In the genomic region with DNA sequence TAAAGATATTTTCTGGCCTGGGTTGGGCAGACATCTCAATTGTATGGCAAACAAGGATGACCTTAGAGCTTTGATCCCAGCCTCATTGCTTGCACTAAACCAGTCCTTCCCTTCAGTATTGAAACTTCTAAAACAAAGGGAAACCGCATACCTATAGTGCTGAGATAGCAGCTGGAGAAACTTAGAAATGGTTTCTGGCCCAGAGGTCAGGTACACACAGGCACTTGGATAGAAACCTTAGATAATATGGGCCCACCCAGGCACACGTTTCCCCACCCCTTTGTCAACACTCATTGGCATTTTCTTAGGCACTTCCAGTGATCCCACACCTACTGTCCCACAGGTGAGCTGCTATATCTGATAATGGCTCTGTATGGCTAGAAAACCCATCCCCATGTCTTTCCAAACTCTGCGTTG, we compare ENCODE assay signal across 1 cellular context.
A peak's percentile ranks its signal among the peaks of the same experiment; 100 is the strongest.
TF ChIP-seq lines count a peak whose summit lies in the region.

No MANE protein-coding gene starts in this region.

TF ChIP-seq in HepG2, 621 proteins besides CTCF, POLR2A, EP300 and RAD21 (continued from another document and continues in another):
- TF ChIP-seq, protein P1, sequence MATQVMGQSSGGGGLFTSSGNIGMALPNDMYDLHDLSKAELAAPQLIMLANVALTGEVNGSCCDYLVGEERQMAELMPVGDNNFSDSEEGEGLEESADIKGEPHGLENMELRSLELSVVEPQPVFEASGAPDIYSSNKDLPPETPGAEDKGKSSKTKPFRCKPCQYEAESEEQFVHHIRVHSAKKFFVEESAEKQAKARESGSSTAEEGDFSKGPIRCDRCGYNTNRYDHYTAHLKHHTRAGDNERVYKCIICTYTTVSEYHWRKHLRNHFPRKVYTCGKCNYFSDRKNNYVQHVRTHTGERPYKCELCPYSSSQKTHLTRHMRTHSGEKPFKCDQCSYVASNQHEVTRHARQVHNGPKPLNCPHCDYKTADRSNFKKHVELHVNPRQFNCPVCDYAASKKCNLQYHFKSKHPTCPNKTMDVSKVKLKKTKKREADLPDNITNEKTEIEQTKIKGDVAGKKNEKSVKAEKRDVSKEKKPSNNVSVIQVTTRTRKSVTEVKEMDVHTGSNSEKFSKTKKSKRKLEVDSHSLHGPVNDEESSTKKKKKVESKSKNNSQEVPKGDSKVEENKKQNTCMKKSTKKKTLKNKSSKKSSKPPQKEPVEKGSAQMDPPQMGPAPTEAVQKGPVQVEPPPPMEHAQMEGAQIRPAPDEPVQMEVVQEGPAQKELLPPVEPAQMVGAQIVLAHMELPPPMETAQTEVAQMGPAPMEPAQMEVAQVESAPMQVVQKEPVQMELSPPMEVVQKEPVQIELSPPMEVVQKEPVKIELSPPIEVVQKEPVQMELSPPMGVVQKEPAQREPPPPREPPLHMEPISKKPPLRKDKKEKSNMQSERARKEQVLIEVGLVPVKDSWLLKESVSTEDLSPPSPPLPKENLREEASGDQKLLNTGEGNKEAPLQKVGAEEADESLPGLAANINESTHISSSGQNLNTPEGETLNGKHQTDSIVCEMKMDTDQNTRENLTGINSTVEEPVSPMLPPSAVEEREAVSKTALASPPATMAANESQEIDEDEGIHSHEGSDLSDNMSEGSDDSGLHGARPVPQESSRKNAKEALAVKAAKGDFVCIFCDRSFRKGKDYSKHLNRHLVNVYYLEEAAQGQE (IDR thresholded peaks at IDR 0.05; ENCODE audit: borderline replicate concordance in 1 of 2, low read depth in 1 of 2, low read length in 2 of 2) = peak in 1 of 2 experiments; percentile 58; a peak in 2 of 4 replicates
- no peak for TF ChIP-seq CREBL2 (CRISPR knock-in tag; IDR thresholded peaks at IDR 0.05; ENCODE audit: borderline replicate concordance)
- TF ChIP-seq, protein P2, sequence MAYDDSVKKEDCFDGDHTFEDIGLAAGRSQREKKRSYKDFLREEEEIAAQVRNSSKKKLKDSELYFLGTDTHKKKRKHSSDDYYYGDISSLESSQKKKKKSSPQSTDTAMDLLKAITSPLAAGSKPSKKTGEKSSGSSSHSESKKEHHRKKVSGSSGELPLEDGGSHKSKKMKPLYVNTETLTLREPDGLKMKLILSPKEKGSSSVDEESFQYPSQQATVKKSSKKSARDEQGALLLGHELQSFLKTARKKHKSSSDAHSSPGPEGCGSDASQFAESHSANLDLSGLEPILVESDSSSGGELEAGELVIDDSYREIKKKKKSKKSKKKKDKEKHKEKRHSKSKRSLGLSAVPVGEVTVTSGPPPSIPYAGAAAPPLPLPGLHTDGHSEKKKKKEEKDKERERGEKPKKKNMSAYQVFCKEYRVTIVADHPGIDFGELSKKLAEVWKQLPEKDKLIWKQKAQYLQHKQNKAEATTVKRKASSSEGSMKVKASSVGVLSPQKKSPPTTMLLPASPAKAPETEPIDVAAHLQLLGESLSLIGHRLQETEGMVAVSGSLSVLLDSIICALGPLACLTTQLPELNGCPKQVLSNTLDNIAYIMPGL (CRISPR knock-in tag; IDR thresholded peaks at IDR 0.05; ENCODE audit: borderline replicate concordance in 1 of 2, low read depth in 1 of 2) = 0 out of 4 replicates have a peak, but pooled peaks of 1 of the 2 experiments have one; percentile 39
- no peak for TF ChIP-seq MLLT10 (CRISPR knock-in tag; IDR thresholded peaks at IDR 0.05)
- 0 out of 2 replicates have a peak, but pooled peaks have one; percentile 80 for TF ChIP-seq ZNF556 (CRISPR knock-in tag; IDR thresholded peaks at IDR 0.05; ENCODE audit: borderline replicate concordance)
- peak; percentile 84 for TF ChIP-seq SIX4 (CRISPR knock-in tag; IDR thresholded peaks at IDR 0.05)
- TF ChIP-seq, protein P3, sequence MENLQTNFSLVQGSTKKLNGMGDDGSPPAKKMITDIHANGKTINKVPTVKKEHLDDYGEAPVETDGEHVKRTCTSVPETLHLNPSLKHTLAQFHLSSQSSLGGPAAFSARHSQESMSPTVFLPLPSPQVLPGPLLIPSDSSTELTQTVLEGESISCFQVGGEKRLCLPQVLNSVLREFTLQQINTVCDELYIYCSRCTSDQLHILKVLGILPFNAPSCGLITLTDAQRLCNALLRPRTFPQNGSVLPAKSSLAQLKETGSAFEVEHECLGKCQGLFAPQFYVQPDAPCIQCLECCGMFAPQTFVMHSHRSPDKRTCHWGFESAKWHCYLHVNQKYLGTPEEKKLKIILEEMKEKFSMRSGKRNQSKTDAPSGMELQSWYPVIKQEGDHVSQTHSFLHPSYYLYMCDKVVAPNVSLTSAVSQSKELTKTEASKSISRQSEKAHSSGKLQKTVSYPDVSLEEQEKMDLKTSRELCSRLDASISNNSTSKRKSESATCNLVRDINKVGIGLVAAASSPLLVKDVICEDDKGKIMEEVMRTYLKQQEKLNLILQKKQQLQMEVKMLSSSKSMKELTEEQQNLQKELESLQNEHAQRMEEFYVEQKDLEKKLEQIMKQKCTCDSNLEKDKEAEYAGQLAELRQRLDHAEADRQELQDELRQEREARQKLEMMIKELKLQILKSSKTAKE (CRISPR knock-in tag; IDR thresholded peaks at IDR 0.05; ENCODE audit: borderline replicate concordance) = peak; percentile 74; the same call in 1 of the 2 replicates
- no peak for TF ChIP-seq SNAPC2 (CRISPR knock-in tag; IDR thresholded peaks at IDR 0.05)
- peak; percentile 96 for TF ChIP-seq HNF4A (CRISPR knock-in tag; IDR thresholded peaks at IDR 0.05)
- TF ChIP-seq HOXA3 (CRISPR knock-in tag; IDR thresholded peaks at IDR 0.05) = peak; percentile 69
- 0 out of 2 replicates have a peak, but pooled peaks have one; percentile 23 for TF ChIP-seq ZNF703 (CRISPR knock-in tag; IDR thresholded peaks at IDR 0.05; ENCODE audit: borderline replicate concordance)
- no peak for TF ChIP-seq ZNF672 (CRISPR knock-in tag; IDR thresholded peaks at IDR 0.05)
- TF ChIP-seq ZNF20 (CRISPR knock-in tag; IDR thresholded peaks at IDR 0.05) = no peak
- TF ChIP-seq, protein P4, sequence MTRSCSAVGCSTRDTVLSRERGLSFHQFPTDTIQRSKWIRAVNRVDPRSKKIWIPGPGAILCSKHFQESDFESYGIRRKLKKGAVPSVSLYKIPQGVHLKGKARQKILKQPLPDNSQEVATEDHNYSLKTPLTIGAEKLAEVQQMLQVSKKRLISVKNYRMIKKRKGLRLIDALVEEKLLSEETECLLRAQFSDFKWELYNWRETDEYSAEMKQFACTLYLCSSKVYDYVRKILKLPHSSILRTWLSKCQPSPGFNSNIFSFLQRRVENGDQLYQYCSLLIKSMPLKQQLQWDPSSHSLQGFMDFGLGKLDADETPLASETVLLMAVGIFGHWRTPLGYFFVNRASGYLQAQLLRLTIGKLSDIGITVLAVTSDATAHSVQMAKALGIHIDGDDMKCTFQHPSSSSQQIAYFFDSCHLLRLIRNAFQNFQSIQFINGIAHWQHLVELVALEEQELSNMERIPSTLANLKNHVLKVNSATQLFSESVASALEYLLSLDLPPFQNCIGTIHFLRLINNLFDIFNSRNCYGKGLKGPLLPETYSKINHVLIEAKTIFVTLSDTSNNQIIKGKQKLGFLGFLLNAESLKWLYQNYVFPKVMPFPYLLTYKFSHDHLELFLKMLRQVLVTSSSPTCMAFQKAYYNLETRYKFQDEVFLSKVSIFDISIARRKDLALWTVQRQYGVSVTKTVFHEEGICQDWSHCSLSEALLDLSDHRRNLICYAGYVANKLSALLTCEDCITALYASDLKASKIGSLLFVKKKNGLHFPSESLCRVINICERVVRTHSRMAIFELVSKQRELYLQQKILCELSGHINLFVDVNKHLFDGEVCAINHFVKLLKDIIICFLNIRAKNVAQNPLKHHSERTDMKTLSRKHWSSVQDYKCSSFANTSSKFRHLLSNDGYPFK (CRISPR knock-in tag; IDR thresholded peaks at IDR 0.05; ENCODE audit: borderline replicate concordance) = no peak
- no peak for TF ChIP-seq HNRNPK (IDR thresholded peaks at IDR 0.05; ENCODE audit: low read depth, low read length, poor library complexity, severe bottlenecking)
- TF ChIP-seq FOXP1 (IDR thresholded peaks at IDR 0.05) = no peak
- TF ChIP-seq FOXP1 (CRISPR knock-in tag; IDR thresholded peaks at IDR 0.05) = peak; percentile 80; the same call in 1 of the 2 replicates
- peak; percentile 73; the same call in 1 of the 2 replicates for TF ChIP-seq ZGPAT (CRISPR knock-in tag; IDR thresholded peaks at IDR 0.05)
- no peak for TF ChIP-seq ZFY (CRISPR knock-in tag; IDR thresholded peaks at IDR 0.05)
- no peak for TF ChIP-seq NFYC (CRISPR knock-in tag; IDR thresholded peaks at IDR 0.05)
- no peak for TF ChIP-seq IKZF4 (CRISPR knock-in tag; IDR thresholded peaks at IDR 0.05; ENCODE audit: borderline replicate concordance, low read depth, not compliant biosample characterization)
- 0 out of 2 replicates have a peak, but pooled peaks have one; percentile 57 for TF ChIP-seq ZFP90 (CRISPR knock-in tag; IDR thresholded peaks at IDR 0.05; ENCODE audit: borderline replicate concordance)
- no peak; the same call in 1 of the 2 replicates for TF ChIP-seq ZNF543 (CRISPR knock-in tag; IDR thresholded peaks at IDR 0.05)
- TF ChIP-seq RORA (CRISPR knock-in tag; IDR thresholded peaks at IDR 0.05) = no peak
- peak; percentile 54 for TF ChIP-seq TBL1XR1 (IDR thresholded peaks at IDR 0.05; ENCODE audit: borderline replicate concordance, low read length, partially characterized antibody)
- peak; percentile 94 for TF ChIP-seq SKI (IDR thresholded peaks at IDR 0.05; ENCODE audit: partially characterized antibody)
- TF ChIP-seq, protein P5, sequence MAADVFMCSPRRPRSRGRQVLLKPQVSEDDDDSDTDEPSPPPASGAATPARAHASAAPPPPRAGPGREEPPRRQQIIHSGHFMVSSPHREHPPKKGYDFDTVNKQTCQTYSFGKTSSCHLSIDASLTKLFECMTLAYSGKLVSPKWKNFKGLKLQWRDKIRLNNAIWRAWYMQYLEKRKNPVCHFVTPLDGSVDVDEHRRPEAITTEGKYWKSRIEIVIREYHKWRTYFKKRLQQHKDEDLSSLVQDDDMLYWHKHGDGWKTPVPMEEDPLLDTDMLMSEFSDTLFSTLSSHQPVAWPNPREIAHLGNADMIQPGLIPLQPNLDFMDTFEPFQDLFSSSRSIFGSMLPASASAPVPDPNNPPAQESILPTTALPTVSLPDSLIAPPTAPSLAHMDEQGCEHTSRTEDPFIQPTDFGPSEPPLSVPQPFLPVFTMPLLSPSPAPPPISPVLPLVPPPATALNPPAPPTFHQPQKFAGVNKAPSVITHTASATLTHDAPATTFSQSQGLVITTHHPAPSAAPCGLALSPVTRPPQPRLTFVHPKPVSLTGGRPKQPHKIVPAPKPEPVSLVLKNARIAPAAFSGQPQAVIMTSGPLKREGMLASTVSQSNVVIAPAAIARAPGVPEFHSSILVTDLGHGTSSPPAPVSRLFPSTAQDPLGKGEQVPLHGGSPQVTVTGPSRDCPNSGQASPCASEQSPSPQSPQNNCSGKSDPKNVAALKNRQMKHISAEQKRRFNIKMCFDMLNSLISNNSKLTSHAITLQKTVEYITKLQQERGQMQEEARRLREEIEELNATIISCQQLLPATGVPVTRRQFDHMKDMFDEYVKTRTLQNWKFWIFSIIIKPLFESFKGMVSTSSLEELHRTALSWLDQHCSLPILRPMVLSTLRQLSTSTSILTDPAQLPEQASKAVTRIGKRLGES (CRISPR knock-in tag; IDR thresholded peaks at IDR 0.05; ENCODE audit: borderline replicate concordance) = no peak
- no peak for TF ChIP-seq ZNF24 (IDR thresholded peaks at IDR 0.05)
- no peak for TF ChIP-seq HES4 (CRISPR knock-in tag; IDR thresholded peaks at IDR 0.05; ENCODE audit: borderline replicate concordance)
- TF ChIP-seq ZNF747 (CRISPR knock-in tag; IDR thresholded peaks at IDR 0.05; ENCODE audit: borderline replicate concordance) = no peak
- TF ChIP-seq, protein P6, sequence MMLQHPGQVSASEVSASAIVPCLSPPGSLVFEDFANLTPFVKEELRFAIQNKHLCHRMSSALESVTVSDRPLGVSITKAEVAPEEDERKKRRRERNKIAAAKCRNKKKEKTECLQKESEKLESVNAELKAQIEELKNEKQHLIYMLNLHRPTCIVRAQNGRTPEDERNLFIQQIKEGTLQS (CRISPR knock-in tag; IDR thresholded peaks at IDR 0.05) = no peak
- peak; percentile 29; the same call in 1 of the 2 replicates for TF ChIP-seq ARID2 (CRISPR knock-in tag; IDR thresholded peaks at IDR 0.05; ENCODE audit: borderline replicate concordance)
- no peak for TF ChIP-seq PCBP2 (optimal IDR thresholded peaks at IDR 0.05; ENCODE audit: low read depth, low read length, poor library complexity, severe bottlenecking)
- peak; percentile 90 for TF ChIP-seq RCOR2 (CRISPR knock-in tag; IDR thresholded peaks at IDR 0.05)
- no peak for TF ChIP-seq TBP (CRISPR knock-in tag; IDR thresholded peaks at IDR 0.05)
- peak; percentile 97 for TF ChIP-seq ZNF10 (CRISPR knock-in tag; IDR thresholded peaks at IDR 0.05; ENCODE audit: borderline replicate concordance, low read depth)
- no peak for TF ChIP-seq TCF12 (IDR thresholded peaks at IDR 0.05)
- TF ChIP-seq TCF12 (CRISPR knock-in tag; IDR thresholded peaks at IDR 0.05) = no peak
- TF ChIP-seq ZFP1 (CRISPR knock-in tag; IDR thresholded peaks at IDR 0.05) = 0 out of 2 replicates have a peak, but pooled peaks have one; percentile 54
